25 cellular contexts compared by ENCODE assay signal in genomic region chr7:46885167-46885566, GRCh38.
"Had no signal": no experiment of that assay in that cellular context is flagged by ENCODE, and none has a peak within 500 bp of the region (broad histone marks: within the 10 kb centered on the region; RNA-seq: fewer than 3 reads in every experiment).

No MANE protein-coding gene starts in this region.

- FAIRE-seq: astrocyte had no signal

- H3K27me3 Mint-ChIP-seq: activated CD8-positive, alpha-beta memory T cell treated with anti-CD3 and anti-CD28 coated beads, Interleukin-2, amount 10 ng/mL, durations not matched to agents 7 days and 5 days; activated naive CD8-positive, alpha-beta T cell; activated T-cell treated with anti-CD3 and anti-CD28 coated beads, Interleukin-2, amount 50 U/mL, for 24 hours; brain; central memory CD8-positive, alpha-beta T cell had no signal

- H3K4me3 Mint-ChIP-seq: activated CD8-positive, alpha-beta memory T cell treated with anti-CD3 and anti-CD28 coated beads, Interleukin-2, amount 10 ng/mL, durations not matched to agents 7 days and 5 days; activated naive CD4-positive, alpha-beta T cell treated with anti-CD3 and anti-CD28 coated beads for 36 hours; activated naive CD8-positive, alpha-beta T cell; activated T-cell treated with anti-CD3 and anti-CD28 coated beads, Interleukin-2, amount 50 U/mL, for 24 hours; brain; central memory CD8-positive, alpha-beta T cell; T-helper 1 cell treated with Interleukin-12 subunit alpha and Interleukin-12 subunit beta and Interleukin-4 antibody, amounts not matched to agents 30 μg/mL and 1 μg/mL, for 36 hours; WTC11 had no signal

- H3K27ac Mint-ChIP-seq: activated CD8-positive, alpha-beta memory T cell treated with anti-CD3 and anti-CD28 coated beads, Interleukin-2, amount 10 ng/mL, durations not matched to agents 7 days and 5 days; activated naive CD4-positive, alpha-beta T cell treated with anti-CD3 and anti-CD28 coated beads for 36 hours; activated naive CD8-positive, alpha-beta T cell; activated T-cell treated with anti-CD3 and anti-CD28 coated beads, Interleukin-2, amount 50 U/mL, for 24 hours; brain; T-helper 1 cell treated with Interleukin-12 subunit alpha and Interleukin-12 subunit beta and Interleukin-4 antibody, amounts not matched to agents 30 μg/mL and 1 μg/mL, for 36 hours; WTC11 had no signal

- DNase-seq: activated CD4-positive, alpha-beta T cell treated with anti-CD3 and anti-CD28 coated beads for 48 hours; activated CD4-positive, alpha-beta T cell treated with anti-CD3 and anti-CD28 coated beads, Interleukin-2, amount 50 U/mL, for 48 hours; activated CD4-positive, CD25-positive, alpha-beta regulatory T cell treated with anti-CD3 and anti-CD28 coated beads, Interleukin-2, amount 50 U/mL, for 72 hours; activated CD8-positive, alpha-beta memory T cell treated with anti-CD3 and anti-CD28 coated beads, Interleukin-2, amount 10 ng/mL, durations not matched to agents 7 days and 5 days; activated gamma-delta T cell; activated naive CD4-positive, alpha-beta T cell treated with anti-CD3 and anti-CD28 coated beads for 36 hours; activated T-cell treated with anti-CD3 and anti-CD28 coated beads, Interleukin-2, amount 50 U/mL, for 24 hours; amygdala; NCI-H1105 treated with DMSO at 0.1 percent for 48 hours; NCI-H146; NCI-H187 treated with DMSO at 0.1 percent for 48 hours; NCI-H2171; NCI-H226; NCI-H510A; NCI-H526 treated with DMSO at 0.1 percent for 48 hours; NCI-H82; SIG-M5 had no signal

- H3K4me1 Mint-ChIP-seq: activated CD8-positive, alpha-beta memory T cell treated with anti-CD3 and anti-CD28 coated beads, Interleukin-2, amount 10 ng/mL, durations not matched to agents 7 days and 5 days; brain; central memory CD8-positive, alpha-beta T cell had no signal

- H3K4me3 ChIP-seq: SK-N-MC had no signal

- H3K4me2 ChIP-seq: KMS-11 had no signal

- H3K9ac ChIP-seq: KMS-11 had no signal

- ATAC-seq: activated CD8-positive, alpha-beta memory T cell treated with anti-CD3 and anti-CD28 coated beads, Interleukin-2, amount 10 ng/mL, durations not matched to agents 7 days and 5 days; WTC11 had no signal

- H3K27ac ChIP-seq: KMS-11, SK-N-MC had no signal
